23 cellular contexts compared by ENCODE assay signal in the genomic region with DNA sequence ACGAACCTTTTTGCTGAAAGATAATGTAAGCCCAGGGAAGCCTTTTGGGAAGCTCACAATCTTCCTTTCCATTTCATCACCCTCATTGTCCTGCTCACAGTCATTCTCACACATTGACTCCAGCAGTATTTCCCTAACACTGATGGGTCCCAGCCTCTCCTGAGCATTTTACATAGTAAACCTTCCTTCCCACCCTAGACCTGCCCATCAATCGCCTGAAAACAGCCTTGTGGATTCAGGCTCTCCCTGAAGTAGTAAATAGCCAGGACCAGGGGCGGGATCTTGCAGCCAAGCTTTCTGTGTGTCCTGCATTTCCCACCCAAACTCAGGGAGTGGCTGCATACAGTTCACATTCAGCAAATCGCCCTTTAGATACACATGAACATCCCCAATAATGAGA.
DNase-seq lines count a peak whose midpoint lies in the region; ATAC-seq and TF ChIP-seq lines count a peak whose summit lies in the region.
"Had no signal": no experiment of that assay in that cellular context is flagged by ENCODE, and none has a peak within 500 bp of the region (broad histone marks: within the 10 kb centered on the region; RNA-seq: fewer than 3 reads in every experiment).

No MANE protein-coding gene starts in this region.

- H3K27ac Mint-ChIP-seq in WTC11 = no peak overlapping the region
- H3K27ac Mint-ChIP-seq in endodermal cell = no peak overlapping the region
- H3K27ac Mint-ChIP-seq: CD14-positive monocyte; CD4-positive, alpha-beta memory T cell; CD4-positive, CD25-positive, alpha-beta regulatory T cell; CD8-positive, alpha-beta memory T cell had no signal

- H3K36me3 Mint-ChIP-seq in WTC11 = no peaks in the 10 kb centered on the region
- no peaks in the 10 kb centered on the region for H3K36me3 Mint-ChIP-seq in endodermal cell (ENCODE audit: low read depth)
- H3K36me3 Mint-ChIP-seq: CD14-positive monocyte; CD4-positive, alpha-beta memory T cell; CD4-positive, CD25-positive, alpha-beta regulatory T cell; CD8-positive, alpha-beta memory T cell had no signal

- H3K27ac ChIP-seq in endodermal cell (ENCODE audit: low read depth, low read length) = no peak overlapping the region
- H3K27ac ChIP-seq: BLaER1 had no signal

- H3K9me3 Mint-ChIP-seq in WTC11 = no peaks in the 10 kb centered on the region
- H3K9me3 Mint-ChIP-seq in endodermal cell = no peaks in the 10 kb centered on the region
- H3K9me3 Mint-ChIP-seq: CD14-positive monocyte had no signal

- no peaks in the 10 kb centered on the region for H3K27me3 ChIP-seq in endodermal cell (ENCODE audit: control insufficient read depth, insufficient read depth, low read length, poor library complexity, severe bottlenecking)
- H3K27me3 ChIP-seq: BE2C, BLaER1 had no signal

- ATAC-seq in WTC11 = peak; percentile 62
- ATAC-seq in GM21423 (IDR thresholded peaks at IDR 0.05; ENCODE audit: unreplicated experiment) = no peak
- ATAC-seq in GM18519 (IDR thresholded peaks at IDR 0.05; ENCODE audit: low FRiP score, unreplicated experiment) = no peak
- ATAC-seq: GM12878 had no signal

- H3K36me3 ChIP-seq in endodermal cell (ENCODE audit: control insufficient read depth, insufficient read depth, low read length) = no peaks in the 10 kb centered on the region
- H3K36me3 ChIP-seq: BE2C, BLaER1 had no signal

- 74 to 100% methylated on average over 1 to 4 of the region's 4 CpGs for WGBS in endodermal cell (ENCODE audit: insufficient coverage in 1 of 2, insufficient read length in 1 of 2), 2 experiments

- no peak for TF ChIP-seq CTCF in WTC11 (IDR thresholded peaks at IDR 0.05)
- no peak for TF ChIP-seq CTCF in endodermal cell (conservative IDR thresholded peaks at IDR 0.05)

- no peaks in the 10 kb centered on the region for H3K9me3 ChIP-seq in endodermal cell (ENCODE audit: control insufficient read depth, low read length)
- H3K9me3 ChIP-seq: BE2C, BLaER1 had no signal

- peaks cover under 1% of the 10 kb centered on the region; the same call in 1 of the 2 replicates for H3K27me3 Mint-ChIP-seq in WTC11 (ENCODE audit: low read depth)
- H3K27me3 Mint-ChIP-seq in endodermal cell (ENCODE audit: insufficient read depth) = peaks cover 11% of the 10 kb centered on the region

- H3K9ac ChIP-seq in endodermal cell (ENCODE audit: extremely low read depth, low read length, poor library complexity, severe bottlenecking) = no peak overlapping the region
- H3K9ac ChIP-seq: BLaER1 had no signal

- H3K4me1 ChIP-seq in endodermal cell (ENCODE audit: control insufficient read depth, insufficient read depth, low read length) = no peaks in the 10 kb centered on the region
- H3K4me1 ChIP-seq: BE2C, BLaER1 had no signal

- no peak overlapping the region for H3K4me3 ChIP-seq in endodermal cell (ENCODE audit: low read length)
- H3K4me3 ChIP-seq: BLaER1, GM12878 had no signal

- DNase-seq in WTC11 (ENCODE audit: low spot score) (no peak), endodermal cell (peak; percentile 71), mesenteric fat pad (ENCODE audit: low spot score) (no peak)
- DNase-seq: 8988T; ACHN; BE2C; C1 segment of cervical spinal cord; CD4-positive, alpha-beta memory T cell; CD4-positive, CD25-positive, alpha-beta regulatory T cell; CD8-positive, alpha-beta memory T cell; COR-L47; DMS 273 treated with DMSO at 0.1 percent for 48 hours; DMS153; DMS53; DMS79; DND-41; EL; GDM1 had no signal

- CTCF ChIA-PET in WTC11 (lab: Charles Lee) = interaction anchor here (2.7 kb wide), 1 partner anchor 10 kb away, joined by 15 read pairs; no protein-coding TSS in a partner anchor

- POLR2A ChIA-PET in WTC11 (lab: Charles Lee) = no interaction called here

- H3K4me1 Mint-ChIP-seq in WTC11 (no peaks in the 10 kb centered on the region), endodermal cell (peaks cover 4% of the 10 kb centered on the region)
- H3K4me1 Mint-ChIP-seq: CD14-positive monocyte; CD4-positive, alpha-beta memory T cell; CD8-positive, alpha-beta memory T cell had no signal

- H3K4me3 Mint-ChIP-seq in WTC11 = no peak overlapping the region
- no peak overlapping the region for H3K4me3 Mint-ChIP-seq in endodermal cell
- H3K4me3 Mint-ChIP-seq: CD4-positive, alpha-beta memory T cell; CD4-positive, CD25-positive, alpha-beta regulatory T cell; CD8-positive, alpha-beta memory T cell had no signal

TF ChIP-seq in WTC11, 78 proteins besides CTCF, POLR2A, EP300 and RAD21:
- no peak for TF ChIP-seq KAT7 (CRISPR knock-in tag; IDR thresholded peaks at IDR 0.05; ENCODE audit: borderline replicate concordance)
- no peak for TF ChIP-seq GTF2I (CRISPR knock-in tag; conservative IDR thresholded peaks at IDR 0.05)
- TF ChIP-seq, protein P1, sequence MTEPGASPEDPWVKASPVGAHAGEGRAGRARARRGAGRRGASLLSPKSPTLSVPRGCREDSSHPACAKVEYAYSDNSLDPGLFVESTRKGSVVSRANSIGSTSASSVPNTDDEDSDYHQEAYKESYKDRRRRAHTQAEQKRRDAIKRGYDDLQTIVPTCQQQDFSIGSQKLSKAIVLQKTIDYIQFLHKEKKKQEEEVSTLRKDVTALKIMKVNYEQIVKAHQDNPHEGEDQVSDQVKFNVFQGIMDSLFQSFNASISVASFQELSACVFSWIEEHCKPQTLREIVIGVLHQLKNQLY (CRISPR knock-in tag; IDR thresholded peaks at IDR 0.05) = no peak
- TF ChIP-seq, protein P2, sequence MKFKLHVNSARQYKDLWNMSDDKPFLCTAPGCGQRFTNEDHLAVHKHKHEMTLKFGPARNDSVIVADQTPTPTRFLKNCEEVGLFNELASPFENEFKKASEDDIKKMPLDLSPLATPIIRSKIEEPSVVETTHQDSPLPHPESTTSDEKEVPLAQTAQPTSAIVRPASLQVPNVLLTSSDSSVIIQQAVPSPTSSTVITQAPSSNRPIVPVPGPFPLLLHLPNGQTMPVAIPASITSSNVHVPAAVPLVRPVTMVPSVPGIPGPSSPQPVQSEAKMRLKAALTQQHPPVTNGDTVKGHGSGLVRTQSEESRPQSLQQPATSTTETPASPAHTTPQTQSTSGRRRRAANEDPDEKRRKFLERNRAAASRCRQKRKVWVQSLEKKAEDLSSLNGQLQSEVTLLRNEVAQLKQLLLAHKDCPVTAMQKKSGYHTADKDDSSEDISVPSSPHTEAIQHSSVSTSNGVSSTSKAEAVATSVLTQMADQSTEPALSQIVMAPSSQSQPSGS (CRISPR knock-in tag; IDR thresholded peaks at IDR 0.05; ENCODE audit: borderline replicate concordance, low read depth) = no peak
- TF ChIP-seq, protein P3, sequence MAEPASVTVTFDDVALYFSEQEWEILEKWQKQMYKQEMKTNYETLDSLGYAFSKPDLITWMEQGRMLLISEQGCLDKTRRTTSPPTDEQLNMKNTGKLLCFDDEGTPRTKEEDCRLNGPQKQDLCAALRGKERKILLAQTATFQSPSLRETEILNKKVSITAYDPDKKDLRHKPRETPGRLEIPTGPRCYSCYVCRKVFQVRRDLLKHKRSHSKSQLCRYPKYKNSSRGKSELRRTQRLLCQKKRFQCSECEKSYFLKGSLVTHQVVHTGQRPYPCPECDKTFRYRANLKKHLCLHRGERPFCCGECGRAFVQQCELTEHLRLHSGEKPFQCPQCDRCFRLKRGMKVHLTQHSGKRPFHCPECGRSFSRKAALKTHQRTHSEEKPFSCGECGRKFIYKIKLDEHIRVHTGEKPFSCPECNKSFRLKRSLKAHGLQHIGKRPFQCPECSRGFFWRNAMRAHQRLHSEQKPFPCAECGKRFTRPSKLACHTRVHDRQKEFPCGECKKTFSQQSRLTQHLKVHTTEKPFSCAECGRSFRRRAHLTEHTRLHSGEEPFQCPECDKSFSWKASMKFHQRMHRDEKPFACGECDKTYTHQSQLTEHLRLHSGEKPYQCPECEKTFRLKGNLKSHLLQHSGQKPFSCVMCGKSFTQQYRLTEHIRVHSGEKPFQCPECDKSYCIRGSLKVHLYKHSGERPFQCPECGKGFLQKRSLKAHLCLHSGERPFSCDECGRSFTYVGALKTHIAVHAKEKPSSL (CRISPR knock-in tag; conservative IDR thresholded peaks at IDR 0.05) = no peak
- TF ChIP-seq, protein P4, sequence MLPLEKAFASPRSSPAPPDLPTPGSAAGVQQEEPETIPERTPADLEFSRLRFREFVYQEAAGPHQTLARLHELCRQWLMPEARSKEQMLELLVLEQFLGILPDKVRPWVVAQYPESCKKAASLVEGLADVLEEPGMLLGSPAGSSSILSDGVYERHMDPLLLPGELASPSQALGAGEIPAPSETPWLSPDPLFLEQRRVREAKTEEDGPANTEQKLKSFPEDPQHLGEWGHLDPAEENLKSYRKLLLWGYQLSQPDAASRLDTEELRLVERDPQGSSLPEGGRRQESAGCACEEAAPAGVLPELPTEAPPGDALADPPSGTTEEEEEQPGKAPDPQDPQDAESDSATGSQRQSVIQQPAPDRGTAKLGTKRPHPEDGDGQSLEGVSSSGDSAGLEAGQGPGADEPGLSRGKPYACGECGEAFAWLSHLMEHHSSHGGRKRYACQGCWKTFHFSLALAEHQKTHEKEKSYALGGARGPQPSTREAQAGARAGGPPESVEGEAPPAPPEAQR (CRISPR knock-in tag; IDR thresholded peaks at IDR 0.05) = no peak
- TF ChIP-seq FOXP1 (CRISPR knock-in tag; IDR thresholded peaks at IDR 0.05; ENCODE audit: borderline replicate concordance) = no peak
